ENCODE assay signal across 8 cellular contexts in genomic region chr17:32445075-32445427, GRCh38. TPM values are rescaled to one million over a fixed set of nuclear protein-coding genes. Genes with fewer than 3 reads are reported as not detected.
DNase-seq lines count a peak whose midpoint lies in the region; ATAC-seq and TF ChIP-seq lines count a peak whose summit lies in the region.

No MANE protein-coding gene starts in this region.

- ATAC-seq in GM21786 (IDR thresholded peaks at IDR 0.05; ENCODE audit: unreplicated experiment), result peak; percentile 15
- peak in 1 of 2 donors; percentile 60 for ATAC-seq in activated naive CD4-positive, alpha-beta T cell treated with anti-CD3 and anti-CD28 coated beads, Interleukin-2, amount 50 U/mL, for 72 hours

- H3K4me1 ChIP-seq in right atrium auricular region, result peaks cover 0 to 20% of the 10 kb centered on the region in 2 donors

- peak overlapping the region; percentile 84 to 88 for H3K27ac ChIP-seq in right atrium auricular region

- peak overlapping the region; percentile 84 to 96 for H3K27ac Mint-ChIP-seq in activated naive CD4-positive, alpha-beta T cell treated with anti-CD3 and anti-CD28 coated beads, Interleukin-2, amount 50 U/mL, for 72 hours

- no peak for TF ChIP-seq CTCF in right atrium auricular region (IDR thresholded peaks at IDR 0.05)

- DNase-seq in CD1c-positive myeloid dendritic cell (ENCODE audit: extremely low spot score) (peak; percentile 37), NCI-H69 (lab: John Stamatoyannopoulos, UW) (peak; percentile 59), right atrium auricular region (ENCODE audit: low spot score) (no peak), renal cortical epithelial cell (ENCODE audit: low read depth) (peak; percentile 80), SK-N-DZ (ENCODE audit: low spot score) (no peak), NCI-H1694 treated with DMSO at 0.1 percent for 48 hours (lab: John Stamatoyannopoulos, UW) (no peak)
- DNase-seq in activated naive CD4-positive, alpha-beta T cell treated with anti-CD3 and anti-CD28 coated beads, Interleukin-2, amount 50 U/mL, for 72 hours (ENCODE audit: low spot score in 2 of 2), result peak; percentile 33 to 66

- peak overlapping the region; percentile 77 to 97 for H3K4me3 ChIP-seq in right atrium auricular region

- H3K27me3 ChIP-seq in right atrium auricular region, result no peaks in the 10 kb centered on the region

- H3K36me3 Mint-ChIP-seq in activated naive CD4-positive, alpha-beta T cell treated with anti-CD3 and anti-CD28 coated beads, Interleukin-2, amount 50 U/mL, for 72 hours, result peaks cover 23 to 32% of the 10 kb centered on the region in 2 donors

- H3K36me3 ChIP-seq in right atrium auricular region, result peaks cover 34% of the 10 kb centered on the region

- H3K9me3 ChIP-seq in right atrium auricular region, result no peaks in the 10 kb centered on the region

- H3K9me3 Mint-ChIP-seq in activated naive CD4-positive, alpha-beta T cell treated with anti-CD3 and anti-CD28 coated beads, Interleukin-2, amount 50 U/mL, for 72 hours, result no peaks in the 10 kb centered on the region

RNA-seq across cellular contexts. Expression of gene PSMD11, which starts 0.7 kb away (rescaled TPM):
- total RNA-seq in activated naive CD4-positive, alpha-beta T cell treated with anti-CD3 and anti-CD28 coated beads, Interleukin-2, amount 50 U/mL, for 72 hours, result 100 to 1,000 TPM; 119 to 162 TPM
- total RNA-seq in right atrium auricular region, result 10 to 100 TPM; 42.2 to 43.8 TPM
- total RNA-seq in renal cortical epithelial cell, result 79.4 and 97.3 TPM in 2 replicates
- polyA plus RNA-seq in SK-N-DZ (2014; cell fraction: cytosol; rRNA removed), result 56.4 and 58.2 TPM in 2 replicates
- 34.3 and 88.4 TPM in 2 replicates for polyA plus RNA-seq in SK-N-DZ (2014; cell fraction: nucleus; rRNA removed)

RNA-seq across cellular contexts. Expression of gene CDK5R1, which starts 41.7 kb away (rescaled TPM):
- total RNA-seq in activated naive CD4-positive, alpha-beta T cell treated with anti-CD3 and anti-CD28 coated beads, Interleukin-2, amount 50 U/mL, for 72 hours, result 10 to 100 TPM; 12.4 to 15.6 TPM
- total RNA-seq in right atrium auricular region, result 1 to 10 TPM in 1 of 2 donors, under 1 TPM in 1; 0.75 to 1.0 TPM
- total RNA-seq in renal cortical epithelial cell, result 2.6 TPM in 2 replicates
- polyA plus RNA-seq in SK-N-DZ (2014; cell fraction: cytosol; rRNA removed), result 21.6 and 23.7 TPM in 2 replicates
- 20.3 and 21.7 TPM in 2 replicates for polyA plus RNA-seq in SK-N-DZ (2014; cell fraction: nucleus; rRNA removed)

Comparison
In these comparisons a context has a peak if more than half of its experiments do, and no peak if none do; other contexts are left out.
1. DNase-seq: peak in CD1c-positive myeloid dendritic cell (single experiment), NCI-H69 (single experiment), activated naive CD4-positive, alpha-beta T cell treated with anti-CD3 and anti-CD28 coated beads, Interleukin-2, amount 50 U/mL, for 72 hours (2 of 2) and renal cortical epithelial cell (single experiment); none in right atrium auricular region (single experiment), SK-N-DZ (single experiment) and NCI-H1694 treated with DMSO at 0.1 percent for 48 hours (single experiment).